ENCODE assay signal across 20 cellular contexts in the genomic region with DNA sequence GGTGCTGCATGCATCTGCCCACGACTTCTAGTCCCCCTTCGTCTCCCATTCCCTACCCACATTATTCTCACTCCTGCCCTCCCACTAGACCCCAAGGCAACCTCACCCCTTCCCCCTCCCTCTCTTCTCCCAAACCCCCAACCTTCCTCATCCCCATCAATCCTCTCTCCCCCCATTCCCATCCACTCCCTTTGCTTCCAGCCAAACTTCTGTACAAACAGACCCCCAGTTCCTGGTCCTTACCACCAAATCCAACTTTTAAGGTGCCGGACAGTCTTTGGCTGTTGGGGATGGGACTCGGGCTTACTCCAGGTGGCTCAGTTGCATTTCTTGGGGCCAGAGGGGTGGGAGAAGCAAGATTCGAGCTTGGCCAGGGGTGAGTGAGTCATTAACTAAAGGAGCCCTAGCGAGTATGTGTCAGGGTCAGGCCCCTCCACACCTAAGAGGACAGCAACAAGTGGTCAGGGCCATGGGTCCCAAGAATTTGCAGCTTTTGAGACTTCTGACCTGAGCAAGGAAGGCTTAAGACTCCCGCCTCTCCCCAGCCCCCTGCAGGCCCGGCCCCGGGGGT. TPM values are rescaled to one million over a fixed set of nuclear protein-coding genes. Genes with fewer than 3 reads are reported as not detected.
"Had no signal": no experiment of that assay in that cellular context is flagged by ENCODE, and none has a peak within 500 bp of the region (broad histone marks: within the 10 kb centered on the region; RNA-seq: fewer than 3 reads in every experiment).

A gene (minus strand): TSS at position 488 of the 571 bp plus-strand sequence. CDS start 638 bp downstream, outside the sequence.

- H3K27ac Mint-ChIP-seq: activated naive CD4-positive, alpha-beta T cell treated with anti-CD3 and anti-CD28 coated beads, Interleukin-2, amount 50 U/mL, for 24 hours; stimulated activated naive B cell treated with anti-CD40 and anti-IgM and Interleukin-4, amounts not matched to agents 10 μg/mL and 1 μg/mL and 100 μg/mL, for 72 hours; T-helper 2 cell treated with Interferon-gamma antibody and Interleukin-4, amounts not matched to agents 5 μg/mL and 100 μg/mL, for 36 hours had no signal

- H3K36me3 Mint-ChIP-seq: activated naive CD4-positive, alpha-beta T cell treated with anti-CD3 and anti-CD28 coated beads, Interleukin-2, amount 50 U/mL, for 24 hours had no signal

- H3K36me3 ChIP-seq: neutrophil, thoracic aorta had no signal

- FAIRE-seq: astrocyte, bronchial epithelial cell, frontal cortex, TTC549 had no signal

- H3K4me3 Mint-ChIP-seq: activated naive CD4-positive, alpha-beta T cell treated with anti-CD3 and anti-CD28 coated beads, Interleukin-2, amount 50 U/mL, for 24 hours; stimulated activated naive B cell treated with anti-CD40 and anti-IgM and Interleukin-4, amounts not matched to agents 10 μg/mL and 1 μg/mL and 100 μg/mL, for 72 hours; T-helper 2 cell treated with Interferon-gamma antibody and Interleukin-4, amounts not matched to agents 5 μg/mL and 100 μg/mL, for 36 hours had no signal

- H3K9me3 ChIP-seq: neutrophil, spleen, thoracic aorta had no signal

- H3K4me1 Mint-ChIP-seq: activated naive CD4-positive, alpha-beta T cell treated with anti-CD3 and anti-CD28 coated beads, Interleukin-2, amount 50 U/mL, for 24 hours had no signal

- H3K4me3 ChIP-seq: spleen, thoracic aorta had no signal

- H3K9me3 Mint-ChIP-seq: activated naive CD4-positive, alpha-beta T cell treated with anti-CD3 and anti-CD28 coated beads, Interleukin-2, amount 50 U/mL, for 24 hours; stimulated activated naive B cell treated with anti-CD40 and anti-IgM and Interleukin-4, amounts not matched to agents 10 μg/mL and 1 μg/mL and 100 μg/mL, for 72 hours; T-helper 2 cell treated with Interferon-gamma antibody and Interleukin-4, amounts not matched to agents 5 μg/mL and 100 μg/mL, for 36 hours had no signal

- ATAC-seq: stimulated activated naive B cell treated with anti-CD40 and anti-IgM and Interleukin-4, amounts not matched to agents 10 μg/mL and 1 μg/mL and 100 μg/mL, for 72 hours had no signal

- DNase-seq: activated CD4-positive, alpha-beta T cell treated with anti-CD3 and anti-CD28 coated beads, Interleukin-2, amount 50 U/mL, for 4 hours; activated gamma-delta T cell; cerebellar nuclear complex; cortex of kidney; stimulated activated CD4-positive, alpha-beta T cell treated with anti-CD3 and anti-CD28 coated beads, Interleukin-4, amount 100 ng/mL, for 4 hours; stimulated activated naive B cell treated with anti-CD40 and anti-IgM and Interleukin-4, amounts not matched to agents 10 μg/mL and 1 μg/mL and 100 μg/mL, for 72 hours had no signal

- H3K27ac ChIP-seq: neutrophil, spleen, thoracic aorta had no signal

RNA-seq across cellular contexts. Expression of the gene that starts here (rescaled TPM):
- total RNA-seq: activated CD8-positive, alpha-beta memory T cell treated with anti-CD3 and anti-CD28 coated beads for 36 hours; astrocyte; bronchial epithelial cell; frontal cortex; kidney epithelial cell; mononuclear cell; renal cortical epithelial cell; spleen; thoracic aorta; urinary bladder had no signal
- polyA plus RNA-seq: urinary bladder had no signal
